Comparison of ENCODE assay signal across 6 cellular contexts in genomic region chr6:88532241-88532860, GRCh38.
"Had no signal": no experiment of that assay in that cellular context is flagged by ENCODE, and none has a peak within 500 bp of the region (broad histone marks: within the 10 kb centered on the region; RNA-seq: fewer than 3 reads in every experiment).

No MANE protein-coding gene starts in this region.

- H3K36me3 ChIP-seq: HAP-1 had no signal

- H2AFZ ChIP-seq: GM23248 had no signal

- H3K4me3 ChIP-seq: GM23248, HAP-1, K562 had no signal

- DNase-seq: GM23248, HFFc6, IMR-90 had no signal

- H3K27ac Mint-ChIP-seq: HFFc6 had no signal

- ATAC-seq: HCT116, K562 had no signal

- H3K4me1 ChIP-seq: HAP-1 had no signal

- H3K4me3 Mint-ChIP-seq: HFFc6 had no signal

- H3K27ac ChIP-seq: GM23248 had no signal
